Comparison of ENCODE assay signal across 22 cellular contexts in genomic region chr17:5911919-5912318, GRCh38.
DNase-seq lines count a peak whose midpoint lies in the region; ATAC-seq, FAIRE-seq and TF ChIP-seq lines count a peak whose summit lies in the region.
"Had no signal": no experiment of that assay in that cellular context is flagged by ENCODE, and none has a peak within 500 bp of the region (broad histone marks: within the 10 kb centered on the region; RNA-seq: fewer than 3 reads in every experiment).

No MANE protein-coding gene starts in this region.

- H3K9me3 ChIP-seq in HepG2 (ENCODE audit: low read length) (no peaks in the 10 kb centered on the region), MG63 (no peaks in the 10 kb centered on the region)
- H3K9me3 ChIP-seq: BE2C had no signal

- DNase-seq in ecto neural progenitor cell (ENCODE audit: low spot score): peak; percentile 19
- peak; percentile 1 for DNase-seq in islet precursor cell
- no peak for DNase-seq in HepG2 (ENCODE audit: low spot score)
- DNase-seq in MG63: no peak
- no peak for DNase-seq in NCI-H446 (lab: John Stamatoyannopoulos, UW)
- DNase-seq: ACHN; BE2C; C1 segment of cervical spinal cord; CD4-positive, CD25-positive, alpha-beta regulatory T cell; CD8-positive, alpha-beta memory T cell; COR-L47; DMS 273 treated with DMSO at 0.1 percent for 48 hours; DMS53; DND-41; EL; GOT3; H9 had no signal

- H3K4me1 ChIP-seq in HepG2 (ENCODE audit: insufficient read depth, low read length): no peaks in the 10 kb centered on the region
- H3K4me1 ChIP-seq: BE2C had no signal

- TF ChIP-seq CTCF in HepG2 (CRISPR knock-in tag; IDR thresholded peaks at IDR 0.05): no peak

- FAIRE-seq in HepG2 (lab: Jason Lieb, UNC): no peak
- FAIRE-seq: A204.1, GM12878 had no signal

- no peak for TF ChIP-seq EP300 in HepG2 (IDR thresholded peaks at IDR 0.05; ENCODE audit: low read depth in 2 of 2, low read length in 2 of 2)
- no peak for TF ChIP-seq EP300 in HepG2 (CRISPR knock-in tag; IDR thresholded peaks at IDR 0.05; ENCODE audit: borderline replicate concordance)

- H3K27ac ChIP-seq in angular gyrus (ENCODE audit: low read depth, low read length) (peak overlapping the region; percentile 79), temporal lobe (ENCODE audit: low read depth, low read length) (peak overlapping the region; percentile 85), HepG2 (ENCODE audit: extremely low read length, insufficient read depth, low read length) (no peak overlapping the region)

- in situ Hi-C loops in HepG2 (cut with HindIII; ENCODE audit: extremely low pct_ligation_motif_present, low pct_unique_long_range_greater_than_20kb): no loop called here

- H3K36me3 ChIP-seq in HepG2 (replicated peaks in 1 of 2; ENCODE audit: control insufficient read depth in 1 of 2, insufficient read depth in 2 of 2, low read length in 2 of 2): no peaks in the 10 kb centered on the region
- no peaks in the 10 kb centered on the region for H3K36me3 ChIP-seq in MG63
- H3K36me3 ChIP-seq: BE2C had no signal

- no TSS peak for BruUV-seq in HepG2 (replicated peaks; lab: Mats Ljungman, UMichigan)

- POLR2A ChIA-PET in HepG2 (lab: Yijun Ruan, JAX): no interaction called here

- H3K4me3 ChIP-seq in HepG2 (replicated peaks in 1 of 3; ENCODE audit: insufficient read depth in 1 of 3, low read depth in 2 of 3, low read length in 3 of 3) (no peak overlapping the region), MG63 (no peak overlapping the region)
- H3K4me3 ChIP-seq: GM12878 had no signal

- no peak for TF ChIP-seq POLR2A in HepG2 (IDR thresholded peaks at IDR 0.05; ENCODE audit: insufficient read depth in 1 of 2, low read depth in 2 of 2, low read length in 2 of 2)

- whole genome bisulfite sequencing in HepG2 (ENCODE audit: low lambda C conversion rate): 0% methylated on average over 1 of the region's 1 CpG

- H3K27me3 ChIP-seq in HepG2 (ENCODE audit: control insufficient read depth in 1 of 2, insufficient read depth in 2 of 2, low read length in 2 of 2) (no peaks in the 10 kb centered on the region), MG63 (no peaks in the 10 kb centered on the region)
- H3K27me3 ChIP-seq: BE2C had no signal

- H4K20me1 ChIP-seq in HepG2 (ENCODE audit: insufficient read depth, low read length): no peaks in the 10 kb centered on the region

- H3K9ac ChIP-seq in HepG2 (ENCODE audit: insufficient read depth, low read depth, low read length): no peak overlapping the region

- no peak overlapping the region for H2AFZ ChIP-seq in HepG2 (ENCODE audit: low read length)

- CTCF ChIA-PET in HepG2 (lab: Yijun Ruan, JAX; ENCODE audit: low intra/inter-chr PET ratio, low total read pairs): no interaction called here

- ATAC-seq in HepG2: no peak
- ATAC-seq in HG02852 (IDR thresholded peaks at IDR 0.05; ENCODE audit: unreplicated experiment): no peak
- ATAC-seq: GM12878 had no signal

- no peak for TF ChIP-seq RAD21 in HepG2 (CRISPR knock-in tag; IDR thresholded peaks at IDR 0.05)

- intact Hi-C loops in HepG2 (cut with micrococcal nuclease; ENCODE audit: unreplicated experiment): no loop called here

- H3K4me2 ChIP-seq in HepG2 (ENCODE audit: low read depth, low read length): no peak overlapping the region

- no peaks in the 10 kb centered on the region for H3K79me2 ChIP-seq in HepG2 (ENCODE audit: insufficient read depth, low read length)

TF ChIP-seq in HepG2, 621 proteins besides CTCF, POLR2A, EP300 and RAD21:
- TF ChIP-seq XBP1 (CRISPR knock-in tag; IDR thresholded peaks at IDR 0.05): no peak
- TF ChIP-seq ZNF552 (CRISPR knock-in tag; IDR thresholded peaks at IDR 0.05; ENCODE audit: borderline replicate concordance): no peak
- TF ChIP-seq PLSCR1 (CRISPR knock-in tag; IDR thresholded peaks at IDR 0.05; ENCODE audit: borderline replicate concordance): no peak
- TF ChIP-seq CENPT (CRISPR knock-in tag; IDR thresholded peaks at IDR 0.05; ENCODE audit: low read depth): no peak
- no peak for TF ChIP-seq MXD1 (CRISPR knock-in tag; IDR thresholded peaks at IDR 0.05)
- TF ChIP-seq PRDM4 (CRISPR knock-in tag; IDR thresholded peaks at IDR 0.05; ENCODE audit: borderline replicate concordance): no peak
- no peak for TF ChIP-seq SETDB1 (CRISPR knock-in tag; IDR thresholded peaks at IDR 0.05; ENCODE audit: borderline replicate concordance)

Comparison
In these comparisons a context has a peak if more than half of its experiments do, and no peak if none do; other contexts are left out.
1. DNase-seq: peak in ecto neural progenitor cell (single experiment) and islet precursor cell (single experiment); none in HepG2 (single experiment), MG63 (single experiment) and NCI-H446 (0 of 2).